In genomic region chr3:61813656-61814055, GRCh38 we compare ENCODE assay signal across 33 cellular contexts.
"Had no signal": no experiment of that assay in that cellular context is flagged by ENCODE, and none has a peak within 500 bp of the region (broad histone marks: within the 10 kb centered on the region; RNA-seq: fewer than 3 reads in every experiment).

No MANE protein-coding gene starts in this region.

- H3K27me3 ChIP-seq: adrenal gland, ascending aorta, gastrocnemius medialis, hepatocyte, pancreas, sigmoid colon, thyroid gland, upper lobe of right lung had no signal

- H3K27ac ChIP-seq: adrenal gland, ascending aorta, gastrocnemius medialis, hepatocyte, pancreas, prostate gland, thyroid gland, upper lobe of right lung had no signal

- ATAC-seq: activated CD4-positive, alpha-beta T cell treated with anti-CD3 and anti-CD28 coated beads for 36 hours; effector memory CD8-positive, alpha-beta T cell; gastrocnemius medialis; naive thymus-derived CD8-positive, alpha-beta T cell; pancreas; stimulated activated memory B cell treated with anti-CD40 and anti-IgM and Interleukin-4, amounts not matched to agents 10 μg/mL and 1 μg/mL and 100 μg/mL, for 72 hours; stimulated activated naive CD8-positive, alpha-beta T cell treated with anti-CD3 and anti-CD28 coated beads, Interleukin-15, amount 100 ng/mL, for 72 hours; upper lobe of right lung had no signal

- H3K4me3 ChIP-seq: adrenal gland, ascending aorta, gastrocnemius medialis, hepatocyte, left ventricle myocardium inferior, lung, pancreas, prostate gland, sigmoid colon, smooth muscle cell, thyroid gland, upper lobe of right lung had no signal

- H3K9me3 ChIP-seq: adrenal gland, ascending aorta, gastrocnemius medialis, left ventricle myocardium inferior, pancreas, prostate gland, sigmoid colon, thyroid gland, upper lobe of right lung had no signal

- H3K4me1 Mint-ChIP-seq: activated CD4-positive, alpha-beta T cell treated with anti-CD3 and anti-CD28 coated beads for 36 hours; naive thymus-derived CD8-positive, alpha-beta T cell; stimulated activated memory B cell treated with anti-CD40 and anti-IgM and Interleukin-4, amounts not matched to agents 10 μg/mL and 1 μg/mL and 100 μg/mL, for 72 hours; stimulated activated naive CD8-positive, alpha-beta T cell treated with anti-CD3 and anti-CD28 coated beads, Interleukin-15, amount 100 ng/mL, for 72 hours had no signal

- H3K36me3 Mint-ChIP-seq: activated naive CD8-positive, alpha-beta T cell; brain; naive thymus-derived CD8-positive, alpha-beta T cell; stimulated activated memory B cell treated with anti-CD40 and anti-IgM and Interleukin-4, amounts not matched to agents 10 μg/mL and 1 μg/mL and 100 μg/mL, for 72 hours had no signal

- DNase-seq: activated CD4-positive, alpha-beta T cell treated with anti-CD3 and anti-CD28 coated beads for 36 hours; activated CD4-positive, CD25-positive, alpha-beta regulatory T cell; activated CD8-positive, alpha-beta memory T cell treated with anti-CD3 and anti-CD28 coated beads for 24 hours; activated effector memory CD4-positive, alpha-beta T cell treated with Interleukin-2 at 50 U/mL for 16 hours; activated naive CD4-positive, alpha-beta T cell treated with Interleukin-2 at 50 U/mL for 16 hours; adrenal gland; caudate nucleus; cortex of kidney; effector memory CD8-positive, alpha-beta T cell; erythroblast; islet precursor cell; left ventricle myocardium inferior; naive thymus-derived CD8-positive, alpha-beta T cell; nucleus accumbens; pancreas; sigmoid colon; stimulated activated CD4-positive, alpha-beta T cell treated with anti-CD3 and anti-CD28 coated beads, Interleukin-1b, Interleukin-23, amount 100 ng/mL, for 48 hours; stimulated activated CD4-positive, alpha-beta T cell treated with anti-CD3 and anti-CD28 coated beads, Interleukin-4, amount 100 ng/mL, for 4 hours; stimulated activated CD8-positive, alpha-beta memory T cell treated with anti-CD3 and anti-CD28 coated beads, Interleukin-4, amount 100 ng/mL, for 48 hours; stimulated activated naive CD8-positive, alpha-beta T cell treated with anti-CD3 and anti-CD28 coated beads, Interleukin-15, amount 100 ng/mL, for 72 hours; T-helper 2 cell; thyroid gland; upper lobe of right lung had no signal

- H3K27ac Mint-ChIP-seq: activated CD4-positive, alpha-beta T cell treated with anti-CD3 and anti-CD28 coated beads for 36 hours; activated naive CD8-positive, alpha-beta T cell; effector memory CD8-positive, alpha-beta T cell; naive thymus-derived CD8-positive, alpha-beta T cell; stimulated activated memory B cell treated with anti-CD40 and anti-IgM and Interleukin-4, amounts not matched to agents 10 μg/mL and 1 μg/mL and 100 μg/mL, for 72 hours; stimulated activated naive CD8-positive, alpha-beta T cell treated with anti-CD3 and anti-CD28 coated beads, Interleukin-15, amount 100 ng/mL, for 72 hours had no signal

- H3K4me2 ChIP-seq: hepatocyte, smooth muscle cell had no signal

- H3K4me1 ChIP-seq: prostate gland had no signal

- H3K27me3 Mint-ChIP-seq: activated naive CD8-positive, alpha-beta T cell; brain; effector memory CD8-positive, alpha-beta T cell; stimulated activated memory B cell treated with anti-CD40 and anti-IgM and Interleukin-4, amounts not matched to agents 10 μg/mL and 1 μg/mL and 100 μg/mL, for 72 hours; stimulated activated naive CD8-positive, alpha-beta T cell treated with anti-CD3 and anti-CD28 coated beads, Interleukin-15, amount 100 ng/mL, for 72 hours had no signal

- H3K9me3 Mint-ChIP-seq: brain; neural crest cell; stimulated activated naive CD8-positive, alpha-beta T cell treated with anti-CD3 and anti-CD28 coated beads, Interleukin-15, amount 100 ng/mL, for 72 hours had no signal

- H3K36me3 ChIP-seq: adrenal gland, ascending aorta, gastrocnemius medialis, left ventricle myocardium inferior, pancreas, prostate gland, sigmoid colon, thyroid gland, upper lobe of right lung had no signal

- H2AFZ ChIP-seq: hepatocyte had no signal

- H3K4me3 Mint-ChIP-seq: activated CD4-positive, alpha-beta T cell treated with anti-CD3 and anti-CD28 coated beads for 36 hours; activated naive CD8-positive, alpha-beta T cell; brain; effector memory CD8-positive, alpha-beta T cell; naive thymus-derived CD8-positive, alpha-beta T cell; neural crest cell; stimulated activated memory B cell treated with anti-CD40 and anti-IgM and Interleukin-4, amounts not matched to agents 10 μg/mL and 1 μg/mL and 100 μg/mL, for 72 hours; stimulated activated naive CD8-positive, alpha-beta T cell treated with anti-CD3 and anti-CD28 coated beads, Interleukin-15, amount 100 ng/mL, for 72 hours had no signal
